In genomic region chr5:43044181-43044914, GRCh38 we compare ENCODE assay signal across 9 cellular contexts. TPM values are rescaled to one million over a fixed set of nuclear protein-coding genes. Genes with fewer than 3 reads are reported as not detected.
DNase-seq lines count a peak whose midpoint lies in the region; ATAC-seq and TF ChIP-seq lines count a peak whose summit lies in the region.
"Had no signal": no experiment of that assay in that cellular context is flagged by ENCODE, and none has a peak within 500 bp of the region (broad histone marks: within the 10 kb centered on the region; RNA-seq: fewer than 3 reads in every experiment).

No MANE protein-coding gene starts in this region.

- H3K4me3 ChIP-seq in AG04450 (ENCODE audit: low read depth, low read length) (peak overlapping the region; percentile 67), IMR-90 (ENCODE audit: insufficient read depth, low read depth, low read length) (peak overlapping the region; percentile 49), endodermal cell (ENCODE audit: low read length) (peak overlapping the region; percentile 69)

- peaks cover 14 to 49% of the 10 kb centered on the region in 2 experiments for H3K79me1 ChIP-seq in IMR-90 (ENCODE audit: low read depth in 1 of 2, low read length in 2 of 2)

- TF ChIP-seq CTCF in AG04450 (IDR thresholded peaks at IDR 0.05; ENCODE audit: low read depth, low read length) (no peak), IMR-90 (conservative IDR thresholded peaks at IDR 0.05; ENCODE audit: low read depth, low read length) (no peak), endodermal cell (conservative IDR thresholded peaks at IDR 0.05) (no peak)

- peak overlapping the region; percentile 72; the same call in 1 of the 2 replicates for H3K56ac ChIP-seq in IMR-90 (ENCODE audit: extremely low read depth, insufficient read depth, low read length)

- peaks cover 74% of the 10 kb centered on the region for H3K27me3 Mint-ChIP-seq in endodermal cell (ENCODE audit: insufficient read depth)
- no peaks in the 10 kb centered on the region for H3K27me3 Mint-ChIP-seq in naive thymus-derived CD8-positive, alpha-beta T cell
- no peaks in the 10 kb centered on the region for H3K27me3 Mint-ChIP-seq in stimulated activated memory B cell treated with anti-CD40 and anti-IgM and Interleukin-4, amounts not matched to agents 10 μg/mL and 1 μg/mL and 100 μg/mL, for 72 hours
- H3K27me3 Mint-ChIP-seq: activated naive CD8-positive, alpha-beta T cell had no signal

- 0 out of 2 replicates have a peak, but pooled peaks cover 5% of the 10 kb centered on the region for H3K9me1 ChIP-seq in IMR-90 (ENCODE audit: insufficient read depth, low read length)

- peak overlapping the region; percentile 45 for H2AK9ac ChIP-seq in IMR-90 (replicated peaks; ENCODE audit: low read depth, low read length, poor library complexity)

- intact Hi-C loops in IMR-90 (cut with micrococcal nuclease), result loop anchor here (5.0 kb wide), 1 partner anchor 1142 kb away; the partner anchor contains the start of gene RIMOC1

- peak overlapping the region; percentile 65 for H4K91ac ChIP-seq in IMR-90 (ENCODE audit: insufficient read depth, low read depth, low read length)

- H3K4ac ChIP-seq in IMR-90 (ENCODE audit: low read depth, low read length), result peak overlapping the region; percentile 83

- in situ Hi-C loops in IMR-90 (cut with MboI; ENCODE audit: low sequenced_read_pairs), result no loop called here

- no peaks in the 10 kb centered on the region for H3K36me3 Mint-ChIP-seq in endodermal cell (ENCODE audit: low read depth)
- H3K36me3 Mint-ChIP-seq in naive thymus-derived CD8-positive, alpha-beta T cell, result peaks cover under 1 to 17% (median 16%) of the 10 kb centered on the region in 3 donors
- H3K36me3 Mint-ChIP-seq in stimulated activated memory B cell treated with anti-CD40 and anti-IgM and Interleukin-4, amounts not matched to agents 10 μg/mL and 1 μg/mL and 100 μg/mL, for 72 hours, result peaks cover 5% of the 10 kb centered on the region

- peak overlapping the region; percentile 85 for H2AFZ ChIP-seq in IMR-90 (replicated peaks; ENCODE audit: low read length, poor library complexity)

- TF ChIP-seq POLR2A in IMR-90 (IDR thresholded peaks at IDR 0.05; ENCODE audit: low read depth, low read length), result no peak

- H2BK20ac ChIP-seq in IMR-90 (ENCODE audit: low read depth, low read length), result no peak overlapping the region; the same call in 1 of the 2 replicates

- H2AK5ac ChIP-seq in IMR-90 (ENCODE audit: low read depth, low read length), result peak overlapping the region; percentile 87

- H3K9ac ChIP-seq in IMR-90 (ENCODE audit: low read depth, low read length) (peak overlapping the region; percentile 72), endodermal cell (ENCODE audit: extremely low read depth, low read length, poor library complexity, severe bottlenecking) (no peak overlapping the region)

- no peak overlapping the region for H3K27ac Mint-ChIP-seq in endodermal cell
- H3K27ac Mint-ChIP-seq in naive thymus-derived CD8-positive, alpha-beta T cell, result peak overlapping the region in 6 of 10 donors; percentile 19 to 60 (median 52)
- no peak overlapping the region for H3K27ac Mint-ChIP-seq in stimulated activated memory B cell treated with anti-CD40 and anti-IgM and Interleukin-4, amounts not matched to agents 10 μg/mL and 1 μg/mL and 100 μg/mL, for 72 hours
- H3K27ac Mint-ChIP-seq: activated naive CD8-positive, alpha-beta T cell had no signal

- peak overlapping the region; percentile 91 for H3K4me2 ChIP-seq in IMR-90 (ENCODE audit: low read depth, low read length)

- H3K27me3 ChIP-seq in AG04450 (ENCODE audit: control insufficient read depth, insufficient read depth, low read length) (no peaks in the 10 kb centered on the region), IMR-90 (ENCODE audit: control insufficient read depth, insufficient read depth, low read length) (no peaks in the 10 kb centered on the region), endodermal cell (ENCODE audit: control insufficient read depth, insufficient read depth, low read length, poor library complexity, severe bottlenecking) (peaks cover 64% of the 10 kb centered on the region)

- ATAC-seq in IMR-90 (ENCODE audit: low read depth) (no peak), GM18907 (IDR thresholded peaks at IDR 0.05; ENCODE audit: unreplicated experiment) (no peak)
- no peak for ATAC-seq in naive thymus-derived CD8-positive, alpha-beta T cell
- no peak for ATAC-seq in stimulated activated memory B cell treated with anti-CD40 and anti-IgM and Interleukin-4, amounts not matched to agents 10 μg/mL and 1 μg/mL and 100 μg/mL, for 72 hours

- no peak for TF ChIP-seq RAD21 in IMR-90 (IDR thresholded peaks at IDR 0.05; ENCODE audit: low read length)

- H3K18ac ChIP-seq in IMR-90 (ENCODE audit: low read depth, low read length), result peak overlapping the region; percentile 46

- H4K20me1 ChIP-seq in IMR-90 (ENCODE audit: insufficient read depth, low read length), result peaks cover 7% of the 10 kb centered on the region; the same call in 1 of the 2 replicates

- BruUV-seq in IMR-90 (replicated peaks; lab: Mats Ljungman, UMichigan), result no TSS peak

- H3K14ac ChIP-seq in IMR-90 (replicated peaks; ENCODE audit: low read depth, low read length), result peak overlapping the region; percentile 92

- POLR2A ChIA-PET in AG04450 (lab: Yijun Ruan, JAX) (no interaction called here), IMR-90 (lab: Charles Lee; ENCODE audit: unreplicated experiment) (interaction anchor here (3.3 kb wide), 1 partner anchor 50 kb away, joined by 16 read pairs; no protein-coding TSS in a partner anchor)
- POLR2A ChIA-PET in naive thymus-derived CD8-positive, alpha-beta T cell (lab: Charles Lee), result interaction anchor here (2.5 to 12.3 kb wide), 7 partner anchors 7 to 93 kb away, joined by 18 to 904 read pairs (median 199); no protein-coding TSS in a partner anchor

- H3K36me3 ChIP-seq in IMR-90 (ENCODE audit: control insufficient read depth, insufficient read depth, low read length) (no peaks in the 10 kb centered on the region), endodermal cell (ENCODE audit: control insufficient read depth, insufficient read depth, low read length) (no peaks in the 10 kb centered on the region)

- DNase-seq in AG04450 (ENCODE audit: low read depth, low spot score) (no peak), IMR-90 (peak; percentile 68), endodermal cell (peak; percentile 80), NCI-H2081 treated with DMSO at 0.1 percent for 48 hours (lab: John Stamatoyannopoulos, UW) (no peak)
- DNase-seq in naive thymus-derived CD8-positive, alpha-beta T cell, result no peak
- DNase-seq in activated CD8-positive, alpha-beta memory T cell treated with anti-CD3 and anti-CD28 coated beads, Interleukin-2, amount 50 U/mL, for 4 hours, result no peak

- CTCF ChIA-PET in AG04450 (lab: Charles Lee) (interaction anchor here (0.6 to 1.4 kb wide), 3 partner anchors 18 to 50 kb away, joined by 3 to 6 read pairs (median 4); no protein-coding TSS in a partner anchor), IMR-90 (lab: Yijun Ruan, JAX) (interaction anchor here (0.8 to 1.0 kb wide), 2 partner anchors 132 to 136 kb away, joined by 3 to 4 read pairs; no protein-coding TSS in a partner anchor)

- no peak overlapping the region for H2BK15ac ChIP-seq in IMR-90 (ENCODE audit: low read depth, low read length)

- H2BK5ac ChIP-seq in IMR-90 (ENCODE audit: low read depth, low read length, poor library complexity, severe bottlenecking), result peak overlapping the region; percentile 81

- H4K8ac ChIP-seq in IMR-90 (ENCODE audit: low read depth in 2 of 2, low read length in 2 of 2), result peak overlapping the region; percentile 15 to 60

- WGBS in IMR-90 (ENCODE audit: extremely low coverage in 2 of 2, insufficient read length in 1 of 2), 2 experiments, result 16% methylated on average over 11 of the region's 26 CpGs; no CpG with 5 or more reads in 1 of the 2 experiments
- WGBS in endodermal cell (ENCODE audit: insufficient coverage in 1 of 2, insufficient read length in 1 of 2), 2 experiments, result 14 to 17% methylated on average over 15 to 26 of the region's 26 CpGs

- peak overlapping the region; percentile 43 for H4K5ac ChIP-seq in IMR-90 (ENCODE audit: low read depth, low read length)

- no peaks in the 10 kb centered on the region for H3K9me3 Mint-ChIP-seq in endodermal cell
- H3K9me3 Mint-ChIP-seq in naive thymus-derived CD8-positive, alpha-beta T cell, result peaks cover 0 to 6% (median 0%) of the 10 kb centered on the region in 9 donors
- H3K9me3 Mint-ChIP-seq in stimulated activated memory B cell treated with anti-CD40 and anti-IgM and Interleukin-4, amounts not matched to agents 10 μg/mL and 1 μg/mL and 100 μg/mL, for 72 hours, result no peaks in the 10 kb centered on the region

- dilution Hi-C loops in IMR-90 (cut with HindIII; ENCODE audit: low sequenced_read_pairs, unreplicated experiment), result no loop called here

- H3K27ac ChIP-seq in AG04450 (ENCODE audit: low read depth, low read length), result peak overlapping the region; percentile 61
- peak overlapping the region; percentile 75 for H3K27ac ChIP-seq in IMR-90 (ENCODE audit: insufficient read depth, low read length)
- H3K27ac ChIP-seq in endodermal cell (ENCODE audit: low read depth, low read length), result no peak overlapping the region

- H3K9me3 ChIP-seq in AG04450 (ENCODE audit: control insufficient read depth, insufficient read depth, low read length) (no peaks in the 10 kb centered on the region), IMR-90 (ENCODE audit: control insufficient read depth, insufficient read depth, low read length) (no peaks in the 10 kb centered on the region), endodermal cell (ENCODE audit: control insufficient read depth, low read length) (peaks cover 8% of the 10 kb centered on the region)

- peak overlapping the region; percentile 40 for H3K4me3 Mint-ChIP-seq in endodermal cell
- peak overlapping the region in 9 of 10 donors; percentile 18 to 68 (median 50) for H3K4me3 Mint-ChIP-seq in naive thymus-derived CD8-positive, alpha-beta T cell
- H3K4me3 Mint-ChIP-seq in stimulated activated memory B cell treated with anti-CD40 and anti-IgM and Interleukin-4, amounts not matched to agents 10 μg/mL and 1 μg/mL and 100 μg/mL, for 72 hours, result no peak overlapping the region

- H3K23ac ChIP-seq in IMR-90 (ENCODE audit: low read depth, low read length), result peak overlapping the region; percentile 90

- H3K4me1 ChIP-seq in IMR-90 (ENCODE audit: control insufficient read depth, insufficient read depth, low read length) (peaks cover 5% of the 10 kb centered on the region; the same call in 1 of the 2 replicates), endodermal cell (ENCODE audit: control insufficient read depth, insufficient read depth, low read length) (no peaks in the 10 kb centered on the region)

- H2BK120ac ChIP-seq in IMR-90 (ENCODE audit: low read depth, low read length), result peak overlapping the region; percentile 67; the same call in 1 of the 2 replicates

- H3K4me1 Mint-ChIP-seq in endodermal cell, result peaks cover 22% of the 10 kb centered on the region
- peaks cover 18 to 41% (median 38%) of the 10 kb centered on the region in 4 donors for H3K4me1 Mint-ChIP-seq in naive thymus-derived CD8-positive, alpha-beta T cell
- H3K4me1 Mint-ChIP-seq in stimulated activated memory B cell treated with anti-CD40 and anti-IgM and Interleukin-4, amounts not matched to agents 10 μg/mL and 1 μg/mL and 100 μg/mL, for 72 hours, result peaks cover 34% of the 10 kb centered on the region

RNA-seq across cellular contexts. Expression of gene ANXA2R, which starts 4.2 kb away (rescaled TPM):
- polyA plus RNA-seq in AG04450 (2011; rRNA removed) (3.7 and 4.9 TPM in 2 replicates), IMR-90 (2012; rRNA removed) (2.5 and 3.6 TPM in 2 replicates)
- 4.3 and 4.6 TPM in 2 replicates for polyA minus RNA-seq in AG04450 (2011; rRNA and poly(A)+ RNA removed)
- total RNA-seq in IMR-90 (2012; rRNA removed) (1.3 and 1.4 TPM in 2 replicates), endodermal cell (under 1 TPM; 0.73 to 0.97 TPM)
- 3.5 and 4.5 TPM in 2 replicates for polyA plus RNA-seq in IMR-90 (2012; cell fraction: cytosol; rRNA removed)
- 3.9 and 4.1 TPM in 2 replicates for polyA plus RNA-seq in IMR-90 (2012; cell fraction: nucleus; rRNA removed; ENCODE audit: low replicate concordance)
- 1.5 TPM for polyA plus RNA-seq in endodermal cell (2013, experiment 1 of 2)
- polyA plus RNA-seq in endodermal cell (2013, experiment 2 of 2), result 0.91 TPM
- total RNA-seq in naive thymus-derived CD8-positive, alpha-beta T cell, result 10 to 100 TPM; 65.9 to 72.7 TPM
- polyA plus RNA-seq in naive thymus-derived CD8-positive, alpha-beta T cell, result 10 to 100 TPM; 51.5 to 69.8 (median 54.8) TPM

Comparison
In these comparisons a context has a peak if more than half of its experiments do, and no peak if none do; other contexts are left out.
1. DNase-seq: peak in IMR-90 (single experiment) and endodermal cell (single experiment); none in AG04450 (single experiment), naive thymus-derived CD8-positive, alpha-beta T cell (0 of 10), NCI-H2081 treated with DMSO at 0.1 percent for 48 hours (single experiment) and activated CD8-positive, alpha-beta memory T cell treated with anti-CD3 and anti-CD28 coated beads, Interleukin-2, amount 50 U/mL, for 4 hours (single experiment).
2. H3K27ac Mint-ChIP-seq: peak in naive thymus-derived CD8-positive, alpha-beta T cell (6 of 10); none in endodermal cell (single experiment) and stimulated activated memory B cell treated with anti-CD40 and anti-IgM and Interleukin-4, amounts not matched to agents 10 μg/mL and 1 μg/mL and 100 μg/mL, for 72 hours (single experiment).
3. RNA of gene ANXA2R, which starts 4.2 kb away (total RNA-seq): 65.9 to 72.7 TPM in naive thymus-derived CD8-positive, alpha-beta T cell; 1.3 to 1.4 TPM in IMR-90 and 0.73 to 0.97 TPM in endodermal cell; every median in the first group is over 10 times any median in the second.
4. Peak in every context shown above with its lines, with median percentiles within 50 percentile points of each other: H3K4me3 ChIP-seq.